Comparison of ENCODE assay signal across 8 cellular contexts in genomic region chr15:72199721-72200212, GRCh38. TPM values are rescaled to one million over a fixed set of nuclear protein-coding genes. Genes with fewer than 3 reads are reported as not detected.
DNase-seq lines count a peak whose midpoint lies in the region; ATAC-seq and TF ChIP-seq lines count a peak whose summit lies in the region.

No MANE protein-coding gene starts in this region.

- no peaks in the 10 kb centered on the region for H3K9me3 Mint-ChIP-seq in Calu3 (ENCODE audit: low read depth, unreplicated experiment)
- H3K9me3 Mint-ChIP-seq in HFFc6: no peaks in the 10 kb centered on the region

- intact Hi-C loops in Calu3 (cut with micrococcal nuclease; ENCODE audit: unreplicated experiment): loop anchor here (2.0 kb wide), 1 partner anchor 87 kb away; no protein-coding TSS in a partner anchor
- intact Hi-C loops in dorsolateral prefrontal cortex (cut with DNase I): loop anchor here in 1 of 2 donors (2.0 kb wide), 1 partner anchor 73 kb away; the partner anchor contains the start of gene PARP6

- H3K36me3 Mint-ChIP-seq in Calu3 (ENCODE audit: insufficient read depth, unreplicated experiment) (peaks cover 84% of the 10 kb centered on the region), HFFc6 (ENCODE audit: low read depth) (peaks cover 37% of the 10 kb centered on the region)

- H3K36me3 ChIP-seq in lung (ENCODE audit: control insufficient read depth in 2 of 2, insufficient read depth in 2 of 2, low read length in 2 of 2): peaks cover 19 to 46% of the 10 kb centered on the region in 2 donors

- CTCF ChIA-PET in Calu3 (lab: Charles Lee): interaction anchor here (0.6 to 2.5 kb wide), 4 partner anchors 22 to 141 kb away, joined by 3 to 10 read pairs (median 7); partner anchors contain the start of gene PKM

- ATAC-seq in lung (ENCODE audit: insufficient read depth, low FRiP score): peak; percentile 35

- H3K4me1 ChIP-seq in lung (ENCODE audit: control insufficient read depth in 2 of 2, insufficient read depth in 2 of 2, low read length in 2 of 2): no peaks in the 10 kb centered on the region

- TF ChIP-seq CTCF in Calu3 (IDR thresholded peaks at IDR 0.05; ENCODE audit: unreplicated experiment) (peak; percentile 93), HFFc6 (IDR thresholded peaks at IDR 0.05) (peak; percentile 94), dorsolateral prefrontal cortex (IDR thresholded peaks at IDR 0.05 in 54 of 56, conservative IDR thresholded peaks at IDR 0.05 in 2 of 56; ENCODE audit: low read depth in 1 of 56, partially characterized antibody in 56 of 56) (peak; percentile 79 to 95 (median 91)), lung (IDR thresholded peaks at IDR 0.05; ENCODE audit: control extremely low read depth, extremely low read depth) (peak; percentile 92)

- H3K27ac ChIP-seq in dorsolateral prefrontal cortex (peak overlapping the region in 41 of 59 donors; percentile 1 to 93 (median 51)), lung (ENCODE audit: low read depth in 1 of 2, low read length in 1 of 2) (no peak overlapping the region)

- 53 to 60% methylated on average over 2 of the region's 2 CpGs for WGBS in lung, 2 donors

- no peaks in the 10 kb centered on the region for H3K27me3 Mint-ChIP-seq in Calu3 (ENCODE audit: unreplicated experiment)
- H3K27me3 Mint-ChIP-seq in HFFc6 (ENCODE audit: insufficient read depth): peaks cover 17% of the 10 kb centered on the region

- H3K4me1 Mint-ChIP-seq in Calu3 (ENCODE audit: low read depth, unreplicated experiment) (peaks cover 38% of the 10 kb centered on the region), HFFc6 (ENCODE audit: low read depth) (peaks cover 51% of the 10 kb centered on the region)

- peak; percentile 88 for DNase-seq in Calu3
- DNase-seq in HFFc6: peak; percentile 70
- DNase-seq in NCI-H748 treated with DMSO at 0.1 percent for 48 hours (lab: John Stamatoyannopoulos, UW): peak; percentile 40
- peak; percentile 69 to 76 for DNase-seq in activated CD4-positive, alpha-beta T cell treated with anti-CD3 and anti-CD28 coated beads, Interleukin-2, amount 50 U/mL, for 48 hours
- peak; percentile 63 to 84 (median 80) for DNase-seq in dorsolateral prefrontal cortex
- DNase-seq in lung (ENCODE audit: low spot score): peak; percentile 82
- peak; percentile 54 for DNase-seq in stimulated activated CD8-positive, alpha-beta memory T cell treated with anti-CD3 and anti-CD28 coated beads, Interleukin-15, amount 100 ng/mL, for 1 hour (ENCODE audit: low read depth)
- no peak for DNase-seq in KG1 (lab: John Stamatoyannopoulos, UW)

- H3K4me3 Mint-ChIP-seq in Calu3 (ENCODE audit: low read depth, unreplicated experiment): no peak overlapping the region
- no peak overlapping the region for H3K4me3 Mint-ChIP-seq in HFFc6

- H3K9me3 ChIP-seq in lung (ENCODE audit: control insufficient read depth in 2 of 2, insufficient read depth in 1 of 2, low read length in 1 of 2): no peaks in the 10 kb centered on the region

- H3K27me3 ChIP-seq in dorsolateral prefrontal cortex (peaks cover 0 to 7% (median 0%) of the 10 kb centered on the region in 45 donors), lung (ENCODE audit: control insufficient read depth, insufficient read depth) (no peaks in the 10 kb centered on the region)

- no peak overlapping the region for H3K4me3 ChIP-seq in dorsolateral prefrontal cortex
- H3K4me3 ChIP-seq in lung: no peak overlapping the region

- H3K27ac Mint-ChIP-seq in Calu3 (ENCODE audit: unreplicated experiment) (no peak overlapping the region), HFFc6 (peak overlapping the region; percentile 71)

- no TSS peak for BruUV-seq in Calu3 (replicated peaks; lab: Mats Ljungman, UMichigan)

RNA-seq across cellular contexts. Expression of gene GRAMD2A, which starts 2.2 kb away (rescaled TPM):
- total RNA-seq in Calu3 (2022) (0.95 and 2.2 TPM in 2 replicates), dorsolateral prefrontal cortex (10 to 100 TPM in 6 of 120 experiments, 1 to 10 TPM in 114; 1.8 to 15.1 (median 5.4) TPM), lung (10 to 100 TPM in 1 of 2 donors, 1 to 10 TPM in 1; 4.0 to 25.2 TPM)
- under 1 TPM in 1 of 6 experiments, not detected in 5; 0.14 TPM for total RNA-seq in HFFc6 (2021; fragmentation: NEBNext Ultra II Directional; extraction: Animal tissue kit (Norgen Biotek cat#: 25700))
- 10 to 100 TPM in 1 of 2 donors, 1 to 10 TPM in 1; 8.4 to 13.0 TPM for polyA plus RNA-seq in lung

RNA-seq across cellular contexts. Expression of gene PKM, which starts 31.2 kb away (rescaled TPM):
- 1,874 and 1,922 TPM in 2 replicates for total RNA-seq in Calu3 (2022)
- 1,000 to 10,000 TPM; 2,533 to 2,832 (median 2,656) TPM for total RNA-seq in HFFc6 (2021; fragmentation: NEBNext Ultra II Directional; extraction: Animal tissue kit (Norgen Biotek cat#: 25700))
- total RNA-seq in dorsolateral prefrontal cortex: 1,000 to 10,000 TPM in 51 of 120 experiments, 100 to 1,000 TPM in 69; 496 to 1,260 (median 977) TPM
- total RNA-seq in lung: 100 to 1,000 TPM; 298 to 711 TPM
- polyA plus RNA-seq in lung: 100 to 1,000 TPM; 235 to 867 TPM

Comparison
In these comparisons a context has a peak if more than half of its experiments do, and no peak if none do; other contexts are left out.
1. H3K27ac ChIP-seq: peak in dorsolateral prefrontal cortex (41 of 59); none in lung (0 of 2).
2. Peak in every context shown above with its lines, with median percentiles within 50 percentile points of each other: CTCF ChIP-seq.